1 cellular context compared by ENCODE assay signal in genomic region chr17:80886641-80887573, GRCh38.
TF ChIP-seq lines count a peak whose summit lies in the region.

No MANE protein-coding gene starts in this region.

TF ChIP-seq in IMR-90, 13 proteins besides CTCF, POLR2A, EP300 and RAD21:
- TF ChIP-seq CHD1 (IDR thresholded peaks at IDR 0.05; ENCODE audit: low read depth, low read length) = no peak
